In genomic region chr20:21715193-21715881, GRCh38 we compare ENCODE assay signal across 28 cellular contexts. TPM values are rescaled to one million over a fixed set of nuclear protein-coding genes. Genes with fewer than 3 reads are reported as not detected.
"Had no signal": no experiment of that assay in that cellular context is flagged by ENCODE, and none has a peak within 500 bp of the region (broad histone marks: within the 10 kb centered on the region; RNA-seq: fewer than 3 reads in every experiment).

No MANE protein-coding gene starts in this region.

- DNase-seq: cortex of kidney; dorsolateral prefrontal cortex; effector CD8-positive, alpha-beta T cell; heart left ventricle; hippocampal formation; left colon; left ventricle myocardium superior; naive thymus-derived CD4-positive, alpha-beta T cell; spleen; stimulated activated CD4-positive, alpha-beta T cell treated with anti-CD3 and anti-CD28 coated beads, Interleukin-15, amount 100 ng/mL, for 24 hours; stimulated activated CD4-positive, alpha-beta T cell treated with anti-CD3 and anti-CD28 coated beads, Interleukin-1b, Interleukin-23, amount 100 ng/mL, for 48 hours; stimulated activated CD4-positive, alpha-beta T cell treated with anti-CD3 and anti-CD28 coated beads, Interleukin-4, amount 100 ng/mL, for 24 hours had no signal

- H3K4me3 ChIP-seq: dorsolateral prefrontal cortex, lung, prostate gland, spleen, tibial nerve had no signal

- H3K4me1 Mint-ChIP-seq: central memory CD8-positive, alpha-beta T cell; stimulated activated memory B cell treated with anti-CD40 and anti-IgM and Interleukin-4, amounts not matched to agents 10 μg/mL and 1 μg/mL and 100 μg/mL, for 72 hours had no signal

- H3K27ac Mint-ChIP-seq: stimulated activated memory B cell treated with anti-CD40 and anti-IgM and Interleukin-4, amounts not matched to agents 10 μg/mL and 1 μg/mL and 100 μg/mL, for 72 hours; stimulated activated naive CD8-positive, alpha-beta T cell treated with anti-CD3 and anti-CD28 coated beads, Interleukin-15, Interleukin-2, amounts not matched to agents 100 ng/mL and 50 ng/mL, for 24 hours had no signal

- H3K4me3 Mint-ChIP-seq: central memory CD8-positive, alpha-beta T cell; naive thymus-derived CD4-positive, alpha-beta T cell; stimulated activated memory B cell treated with anti-CD40 and anti-IgM and Interleukin-4, amounts not matched to agents 10 μg/mL and 1 μg/mL and 100 μg/mL, for 72 hours; stimulated activated naive CD8-positive, alpha-beta T cell treated with anti-CD3 and anti-CD28 coated beads, Interleukin-15, Interleukin-2, amounts not matched to agents 100 ng/mL and 50 ng/mL, for 24 hours had no signal

- ATAC-seq: esophagus mucosa; heart left ventricle; left colon; left ventricle myocardium superior; naive thymus-derived CD4-positive, alpha-beta T cell; stimulated activated memory B cell treated with anti-CD40 and anti-IgM and Interleukin-4, amounts not matched to agents 10 μg/mL and 1 μg/mL and 100 μg/mL, for 72 hours had no signal

- H3K27ac ChIP-seq: dorsolateral prefrontal cortex, heart left ventricle, neutrophil, prostate gland, spleen, tibial nerve had no signal

- H3K9me3 Mint-ChIP-seq: central memory CD8-positive, alpha-beta T cell; stimulated activated naive CD8-positive, alpha-beta T cell treated with anti-CD3 and anti-CD28 coated beads, Interleukin-15, Interleukin-2, amounts not matched to agents 100 ng/mL and 50 ng/mL, for 24 hours had no signal

- H3K9me3 ChIP-seq: heart left ventricle, neutrophil, prostate gland, spleen, tibial nerve had no signal

- H3K36me3 Mint-ChIP-seq: naive thymus-derived CD4-positive, alpha-beta T cell; stimulated activated memory B cell treated with anti-CD40 and anti-IgM and Interleukin-4, amounts not matched to agents 10 μg/mL and 1 μg/mL and 100 μg/mL, for 72 hours had no signal

- H3K36me3 ChIP-seq: heart left ventricle, neutrophil, prostate gland, spleen, tibial nerve had no signal

- H3K4me1 ChIP-seq: heart left ventricle, prostate gland had no signal

RNA-seq across cellular contexts. Expression of gene PAX1, which starts 9.9 kb away (rescaled TPM):
- total RNA-seq: esophagus mucosa; fibroblast of lung; frontal cortex; glomerular endothelial cell; kidney epithelial cell; left colon; left ventricle myocardium superior; naive thymus-derived CD4-positive, alpha-beta T cell; osteocyte; prostate gland; spleen; temporal lobe; tibial nerve; ureter had no signal
- polyA plus RNA-seq: fibroblast of lung; heart left ventricle; naive thymus-derived CD4-positive, alpha-beta T cell; neural cell; spleen had no signal
